In the genomic region with DNA sequence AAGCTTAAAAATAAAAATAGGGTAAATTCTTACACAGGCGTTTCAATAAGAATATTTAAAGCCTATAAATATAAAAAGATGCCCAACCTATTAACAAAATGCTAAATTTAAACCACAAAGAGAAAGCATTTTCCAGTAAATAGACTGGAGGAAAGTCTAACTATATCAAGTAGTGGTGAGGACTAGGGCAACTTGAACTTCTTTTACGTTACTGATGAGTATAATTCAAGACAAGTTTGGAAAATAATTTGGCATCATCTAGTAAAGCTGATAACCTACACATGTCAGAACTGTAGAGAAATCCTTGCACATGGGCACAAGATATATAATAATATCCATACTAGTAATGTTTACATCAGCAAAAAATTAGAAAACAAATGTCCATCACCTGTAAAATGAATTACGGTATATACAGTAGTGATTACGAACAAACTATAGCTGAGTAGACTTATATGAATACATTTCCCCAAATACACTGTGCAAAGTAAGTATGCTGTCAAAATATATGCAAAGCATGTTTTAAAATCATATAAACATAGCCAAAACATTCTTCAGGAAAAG, we compare ENCODE assay signal across 30 cellular contexts.
"Had no signal": no experiment of that assay in that cellular context is flagged by ENCODE, and none has a peak within 500 bp of the region (broad histone marks: within the 10 kb centered on the region; RNA-seq: fewer than 3 reads in every experiment).

No MANE protein-coding gene starts in this region.

- H3K4me1 ChIP-seq: parathyroid adenoma, psoas muscle, spleen, suprapubic skin, testis, tibial artery, transverse colon, upper lobe of right lung, uterus had no signal

- H2AFZ ChIP-seq: parathyroid adenoma had no signal

- H3K4me2 ChIP-seq: smooth muscle cell had no signal

- H3K27me3 ChIP-seq: neutrophil, ovary, spleen, suprapubic skin, testis, tibial artery, transverse colon, upper lobe of right lung, uterus had no signal

- H3K27ac ChIP-seq: neutrophil, ovary, parathyroid adenoma, psoas muscle, skin epidermis, spleen, suprapubic skin, testis, tibial artery, transverse colon, upper lobe of right lung, uterus had no signal

- H3K9me3 ChIP-seq: ovary, suprapubic skin, testis, transverse colon, upper lobe of right lung, uterus had no signal

- H3K79me2 ChIP-seq: parathyroid adenoma had no signal

- H3K36me3 ChIP-seq: neutrophil, ovary, spleen, suprapubic skin, tibial artery, transverse colon, upper lobe of right lung, uterus had no signal

- H3K4me3 ChIP-seq: ovary, psoas muscle, skin epidermis, smooth muscle cell, spleen, suprapubic skin, testis, tibial artery, transverse colon, upper lobe of right lung, uterus had no signal

- H3K9ac ChIP-seq: parathyroid adenoma had no signal

- DNase-seq: naive thymus-derived CD8-positive, alpha-beta T cell; nephron progenitor cell; nucleus accumbens; ovary; posterior cingulate gyrus; psoas muscle; right cardiac atrium; spleen; stimulated activated CD4-positive, alpha-beta T cell treated with anti-CD3 and anti-CD28 coated beads, Interleukin-12 subunit alpha, Interleukin-12 subunit beta, amount 100 ng/mL, for 4 hours; stimulated activated CD4-positive, alpha-beta T cell treated with anti-CD3 and anti-CD28 coated beads, Interleukin-1b, Interleukin-23, amount 100 ng/mL, for 48 hours; stimulated activated CD4-positive, alpha-beta T cell treated with anti-CD3 and anti-CD28 coated beads, Interleukin-4, amount 100 ng/mL, for 1 hour; stimulated activated CD4-positive, alpha-beta T cell treated with anti-CD3 and anti-CD28 coated beads, Interleukin-4, amount 100 ng/mL, for 4 hours; stimulated activated CD8-positive, alpha-beta memory T cell treated with anti-CD3 and anti-CD28 coated beads, Interleukin-4, amount 100 ng/mL, for 48 hours; stimulated activated naive CD4-positive, alpha-beta T cell; stimulated activated naive CD8-positive, alpha-beta T cell treated with anti-CD3 and anti-CD28 coated beads, Interleukin-15, amount 100 ng/mL, for 72 hours; stimulated activated naive CD8-positive, alpha-beta T cell treated with anti-CD3 and anti-CD28 coated beads, Interleukin-15, Interleukin-2, amounts not matched to agents 100 U/mL and 50 U/mL, for 24 hours; substantia nigra; testis; tibial artery; transverse colon; upper lobe of right lung; uterus had no signal

- ATAC-seq: naive thymus-derived CD8-positive, alpha-beta T cell; natural killer cell treated with Interleukin-12 subunit alpha and Interleukin-12 subunit beta and Interleukin-15 and Interleukin-18, amount 100 ng/mL, for 72 hours; psoas muscle; right cardiac atrium; sciatic nerve; stimulated activated memory B cell treated with anti-CD40 and anti-IgM and Interleukin-4, amounts not matched to agents 10 μg/mL and 1 μg/mL and 100 μg/mL, for 72 hours; stimulated activated naive CD8-positive, alpha-beta T cell treated with anti-CD3 and anti-CD28 coated beads, Interleukin-15, amount 100 ng/mL, for 72 hours; stimulated activated naive CD8-positive, alpha-beta T cell treated with anti-CD3 and anti-CD28 coated beads, Interleukin-15, Interleukin-2, amounts not matched to agents 100 U/mL and 50 U/mL, for 24 hours had no signal
